14 cellular contexts compared by ENCODE assay signal in the genomic region with DNA sequence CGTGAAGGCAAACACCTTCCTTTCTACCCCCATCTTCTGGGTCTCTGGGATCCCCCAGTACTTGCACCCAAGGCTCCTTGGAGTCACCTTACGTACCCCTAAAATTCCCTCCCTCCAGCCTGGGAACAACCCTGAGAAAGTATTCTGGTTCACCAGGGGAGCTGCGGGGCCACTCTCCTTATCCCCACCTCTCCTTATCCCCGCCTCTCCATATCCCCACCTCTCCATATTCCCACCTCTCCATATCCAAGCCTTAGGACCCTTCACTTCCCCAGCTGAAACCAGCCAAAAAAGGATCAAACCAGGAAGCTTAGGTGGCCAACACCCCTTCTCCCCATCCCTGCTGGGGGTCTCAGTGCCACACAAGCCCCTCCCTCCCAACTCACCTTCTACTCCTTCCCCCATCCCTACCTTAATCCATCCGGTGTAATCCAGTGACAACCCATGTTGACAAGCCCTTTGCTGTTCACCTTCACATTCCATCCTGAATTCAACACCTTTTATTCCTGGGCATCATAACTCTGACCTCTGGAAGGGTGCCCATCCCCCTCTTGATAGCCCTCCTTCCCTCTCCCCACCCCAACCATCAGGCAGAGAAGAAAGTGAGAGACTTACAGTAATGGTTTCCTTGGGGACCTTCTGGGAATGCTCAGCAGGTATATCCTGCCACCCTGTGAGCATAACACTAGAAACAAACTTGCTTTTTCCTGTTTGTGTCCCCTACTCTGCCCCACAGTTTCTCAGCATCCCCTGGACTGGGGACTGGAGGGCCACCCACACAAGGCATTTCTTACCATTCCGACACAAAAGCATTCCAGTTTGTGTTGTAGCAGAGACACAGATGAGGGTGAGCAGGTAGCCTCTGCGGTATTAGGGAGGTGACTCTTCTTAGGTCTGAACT. TPM values are rescaled to one million over a fixed set of nuclear protein-coding genes. Genes with fewer than 3 reads are reported as not detected.
DNase-seq lines count a peak whose midpoint lies in the region; ATAC-seq and TF ChIP-seq lines count a peak whose summit lies in the region.
"Had no signal": no experiment of that assay in that cellular context is flagged by ENCODE, and none has a peak within 500 bp of the region (broad histone marks: within the 10 kb centered on the region; RNA-seq: fewer than 3 reads in every experiment).

No MANE protein-coding gene starts in this region.

- no peaks in the 10 kb centered on the region for H3K9me3 ChIP-seq in ES-I3 (ENCODE audit: control insufficient read depth, insufficient read depth, low read length)
- H3K9me3 ChIP-seq: right atrium auricular region, SJSA1 had no signal

- H3K27me3 Mint-ChIP-seq in IgD-negative memory B cell (peaks cover 64% of the 10 kb centered on the region), nephron progenitor cell (ENCODE audit: low read depth, poor library complexity) (peaks cover 36% of the 10 kb centered on the region)
- peaks cover 80 to 89% of the 10 kb centered on the region in 2 donors for H3K27me3 Mint-ChIP-seq in effector memory CD8-positive, alpha-beta T cell

- H3K4me1 ChIP-seq in ES-I3 (ENCODE audit: insufficient read depth, low read length): peaks cover 19% of the 10 kb centered on the region

- H3K4me3 Mint-ChIP-seq in IgD-negative memory B cell (peak overlapping the region; percentile 68 to 86 (median 77)), nephron progenitor cell (peak overlapping the region; percentile 89)
- peak overlapping the region; percentile 76 to 84 for H3K4me3 Mint-ChIP-seq in effector memory CD8-positive, alpha-beta T cell

- TF ChIP-seq CTCF in nephron progenitor cell (IDR thresholded peaks at IDR 0.05): no peak

- no peak for ATAC-seq in effector memory CD8-positive, alpha-beta T cell (replicated peaks)

- H3K36me3 Mint-ChIP-seq in IgD-negative memory B cell (peaks cover 1% of the 10 kb centered on the region), nephron progenitor cell (ENCODE audit: low read depth) (peaks cover 11% of the 10 kb centered on the region)
- H3K36me3 Mint-ChIP-seq in effector memory CD8-positive, alpha-beta T cell (ENCODE audit: insufficient read depth): no peaks in the 10 kb centered on the region

- peaks cover 1 to 9% (median 8%) of the 10 kb centered on the region in 3 donors for H3K4me1 Mint-ChIP-seq in IgD-negative memory B cell
- H3K4me1 Mint-ChIP-seq in effector memory CD8-positive, alpha-beta T cell (ENCODE audit: low read depth in 2 of 2): peaks cover 9 to 14% of the 10 kb centered on the region in 2 donors
- peaks cover 44% of the 10 kb centered on the region for H3K4me1 Mint-ChIP-seq in nephron progenitor cell

- H3K36me3 ChIP-seq in ES-I3 (ENCODE audit: insufficient read depth, low read length): no peaks in the 10 kb centered on the region
- H3K36me3 ChIP-seq: right atrium auricular region, SJSA1 had no signal

- H3K27ac Mint-ChIP-seq in IgD-negative memory B cell (no peak overlapping the region), nephron progenitor cell (no peak overlapping the region)
- no peak overlapping the region for H3K27ac Mint-ChIP-seq in effector memory CD8-positive, alpha-beta T cell

- no peak for DNase-seq in effector memory CD8-positive, alpha-beta T cell
- DNase-seq in nephron progenitor cell: no peak
- DNase-seq in NCI-H1436 (lab: John Stamatoyannopoulos, UW): no peak
- no peak for DNase-seq in SIG-M5 treated with dmso at 0.1 percent for 504 hours (lab: John Stamatoyannopoulos, UW; ENCODE audit: unreplicated experiment)
- no peak for DNase-seq in stimulated activated CD4-positive, alpha-beta T cell treated with anti-CD3 and anti-CD28 coated beads, Interleukin-4, amount 100 ng/mL, for 1 hour
- DNase-seq: activated CD8-positive, alpha-beta memory T cell treated with anti-CD3 and anti-CD28 coated beads, Interleukin-2, amount 50 U/mL, for 48 hours; GDM1; kidney; NCI-H1092 treated with DMSO at 0.1 percent for 48 hours; NCI-H2227 treated with DMSO at 0.1 percent for 48 hours had no signal

- H3K9ac ChIP-seq in ES-I3 (ENCODE audit: low read depth, low read length): peak overlapping the region; percentile 65; the same call in 1 of the 2 replicates

- H3K9me3 Mint-ChIP-seq in IgD-negative memory B cell: no peaks in the 10 kb centered on the region
- H3K9me3 Mint-ChIP-seq in effector memory CD8-positive, alpha-beta T cell: no peaks in the 10 kb centered on the region
- H3K9me3 Mint-ChIP-seq in nephron progenitor cell: no peaks in the 10 kb centered on the region

RNA-seq across cellular contexts. Expression of a gene that starts 1.6 kb away (rescaled TPM):
- polyA plus RNA-seq in IgD-negative memory B cell: not detected

RNA-seq across cellular contexts. Expression of a gene that starts 43.0 kb away (rescaled TPM):
- polyA plus RNA-seq in IgD-negative memory B cell: not detected
